ENCODE assay signal across 2 cellular contexts in the genomic region with DNA sequence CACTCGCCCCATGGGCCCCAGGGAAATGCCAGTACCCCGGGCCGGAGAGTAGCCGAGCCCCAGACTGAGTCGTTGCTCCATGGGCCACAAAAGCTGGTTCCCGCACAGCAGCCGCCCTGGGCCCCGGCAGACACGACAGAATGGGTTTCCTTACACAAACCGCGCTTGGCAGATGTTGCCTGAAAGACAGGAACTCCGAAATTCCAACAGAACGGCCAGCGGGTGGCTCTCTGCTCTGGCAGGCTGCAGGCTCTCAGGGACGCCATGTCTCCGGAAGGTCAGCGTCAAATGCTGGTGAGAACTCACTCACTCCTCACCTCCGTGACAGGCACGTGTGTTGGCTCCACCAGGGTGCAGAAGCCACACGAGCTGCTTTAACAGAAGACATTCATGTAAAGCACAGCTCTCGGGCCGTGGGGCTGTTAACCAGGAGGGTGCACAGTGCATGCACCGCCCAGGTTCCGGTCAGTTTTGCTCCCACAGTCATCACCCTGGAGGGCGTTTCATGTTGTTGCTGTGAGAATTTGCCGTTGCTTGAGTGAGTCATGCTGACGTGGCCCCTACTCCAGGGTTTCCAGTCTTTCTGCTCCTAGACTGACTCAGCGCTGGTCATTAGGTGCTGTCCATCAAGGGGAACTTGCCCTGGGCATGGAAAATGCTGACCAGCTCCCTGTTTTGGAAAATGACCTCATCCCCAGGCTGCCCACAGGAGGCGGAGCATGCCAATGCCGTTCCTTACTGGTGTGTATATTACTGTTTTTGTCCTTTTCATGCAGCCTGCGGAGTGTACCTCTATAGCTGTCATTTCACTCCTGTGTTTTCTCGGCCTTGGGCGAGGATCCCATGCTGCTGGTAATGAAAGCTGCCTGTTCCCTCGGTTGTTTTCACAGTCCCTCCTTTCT.
TF ChIP-seq lines count a peak whose summit lies in the region.

No MANE protein-coding gene starts in this region.

TF ChIP-seq in GM23338, 12 proteins besides CTCF, POLR2A, EP300 and RAD21:
- TF ChIP-seq ZNF114 (CRISPR knock-in tag; IDR thresholded peaks at IDR 0.05): no peak
- no peak for TF ChIP-seq POLR2AphosphoS5 (IDR thresholded peaks at IDR 0.05; ENCODE audit: low read depth)
- TF ChIP-seq, protein P1, sequence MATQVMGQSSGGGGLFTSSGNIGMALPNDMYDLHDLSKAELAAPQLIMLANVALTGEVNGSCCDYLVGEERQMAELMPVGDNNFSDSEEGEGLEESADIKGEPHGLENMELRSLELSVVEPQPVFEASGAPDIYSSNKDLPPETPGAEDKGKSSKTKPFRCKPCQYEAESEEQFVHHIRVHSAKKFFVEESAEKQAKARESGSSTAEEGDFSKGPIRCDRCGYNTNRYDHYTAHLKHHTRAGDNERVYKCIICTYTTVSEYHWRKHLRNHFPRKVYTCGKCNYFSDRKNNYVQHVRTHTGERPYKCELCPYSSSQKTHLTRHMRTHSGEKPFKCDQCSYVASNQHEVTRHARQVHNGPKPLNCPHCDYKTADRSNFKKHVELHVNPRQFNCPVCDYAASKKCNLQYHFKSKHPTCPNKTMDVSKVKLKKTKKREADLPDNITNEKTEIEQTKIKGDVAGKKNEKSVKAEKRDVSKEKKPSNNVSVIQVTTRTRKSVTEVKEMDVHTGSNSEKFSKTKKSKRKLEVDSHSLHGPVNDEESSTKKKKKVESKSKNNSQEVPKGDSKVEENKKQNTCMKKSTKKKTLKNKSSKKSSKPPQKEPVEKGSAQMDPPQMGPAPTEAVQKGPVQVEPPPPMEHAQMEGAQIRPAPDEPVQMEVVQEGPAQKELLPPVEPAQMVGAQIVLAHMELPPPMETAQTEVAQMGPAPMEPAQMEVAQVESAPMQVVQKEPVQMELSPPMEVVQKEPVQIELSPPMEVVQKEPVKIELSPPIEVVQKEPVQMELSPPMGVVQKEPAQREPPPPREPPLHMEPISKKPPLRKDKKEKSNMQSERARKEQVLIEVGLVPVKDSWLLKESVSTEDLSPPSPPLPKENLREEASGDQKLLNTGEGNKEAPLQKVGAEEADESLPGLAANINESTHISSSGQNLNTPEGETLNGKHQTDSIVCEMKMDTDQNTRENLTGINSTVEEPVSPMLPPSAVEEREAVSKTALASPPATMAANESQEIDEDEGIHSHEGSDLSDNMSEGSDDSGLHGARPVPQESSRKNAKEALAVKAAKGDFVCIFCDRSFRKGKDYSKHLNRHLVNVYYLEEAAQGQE (IDR thresholded peaks at IDR 0.05; ENCODE audit: unreplicated experiment): no peak
- TF ChIP-seq NANOG (IDR thresholded peaks at IDR 0.05; ENCODE audit: borderline replicate concordance): no peak
- no peak for TF ChIP-seq CREB1 (CRISPR knock-in tag; IDR thresholded peaks at IDR 0.05; ENCODE audit: low read depth)
- TF ChIP-seq ZNF331 (CRISPR knock-in tag; IDR thresholded peaks at IDR 0.05; ENCODE audit: low read depth): no peak
- no peak for TF ChIP-seq EZH2phosphoT487 (IDR thresholded peaks at IDR 0.05; ENCODE audit: unreplicated experiment)
TF ChIP-seq in GM23338: peak in this region for 0.

TF ChIP-seq in endothelial cell of umbilical vein, 7 proteins besides CTCF, POLR2A, EP300 and RAD21:
- TF ChIP-seq, protein P2, sequence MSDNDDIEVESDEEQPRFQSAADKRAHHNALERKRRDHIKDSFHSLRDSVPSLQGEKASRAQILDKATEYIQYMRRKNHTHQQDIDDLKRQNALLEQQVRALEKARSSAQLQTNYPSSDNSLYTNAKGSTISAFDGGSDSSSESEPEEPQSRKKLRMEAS (IDR thresholded peaks at IDR 0.05; ENCODE audit: insufficient read depth, insufficient read length): peak; percentile 4
- TF ChIP-seq EZH2 (IDR thresholded peaks at IDR 0.05; ENCODE audit: borderline replicate concordance, low read depth, low read length, severe bottlenecking): no peak
- peak; percentile 100 for TF ChIP-seq JUN (IDR thresholded peaks at IDR 0.05; ENCODE audit: borderline replicate concordance, insufficient read depth, insufficient read length, low read depth)
- peak; percentile 86 for TF ChIP-seq POLR2AphosphoS5 (IDR thresholded peaks at IDR 0.05; ENCODE audit: insufficient read depth, low read depth, low read length)
- TF ChIP-seq FOS (IDR thresholded peaks at IDR 0.05; ENCODE audit: borderline replicate concordance, insufficient read depth, low read length): peak; percentile 100
